In genomic region chr1:50348449-50349241, GRCh38 we compare ENCODE assay signal across 8 cellular contexts.
DNase-seq lines count a peak whose midpoint lies in the region; ATAC-seq, FAIRE-seq and TF ChIP-seq lines count a peak whose summit lies in the region.

No MANE protein-coding gene starts in this region.

- no peaks in the 10 kb centered on the region for H3K79me2 ChIP-seq in HCT116 (ENCODE audit: insufficient read depth, low read length)

- no peaks in the 10 kb centered on the region for H3K9me2 ChIP-seq in HCT116 (ENCODE audit: insufficient read depth)

- no peak for FAIRE-seq in urothelium cell line (lab: Jason Lieb, UNC)

- no TSS peak for BruUV-seq in HCT116 (replicated peaks; lab: Mats Ljungman, UMichigan)

- H4K20me1 ChIP-seq in HCT116 (ENCODE audit: insufficient read depth): no peaks in the 10 kb centered on the region

- TF ChIP-seq POLR2A in HCT116 (IDR thresholded peaks at IDR 0.05; ENCODE audit: borderline replicate concordance, extremely low read depth, insufficient read depth, insufficient read length): no peak

- H3K27me3 ChIP-seq in HCT116 (ENCODE audit: insufficient read depth, low read length): peaks cover 3% of the 10 kb centered on the region; the same call in 1 of the 2 replicates

- H3K4me2 ChIP-seq in HCT116 (ENCODE audit: low read length): no peak overlapping the region

- POLR2A ChIA-PET in HCT116 (lab: Charles Lee): no interaction called here

- RAD21 ChIA-PET in HCT116 (lab: Charles Lee; ENCODE audit: low non-redundant PET in 1 of 2, low total read pairs in 2 of 2, uncharacterized antibody in 2 of 2, unreplicated experiment in 2 of 2): interaction anchor here in 1 of 2 experiments (1.0 kb wide), 1 partner anchor 1671 kb away, joined by 4 read pairs; no protein-coding TSS in a partner anchor

- H3K27ac ChIP-seq in HCT116 (ENCODE audit: low read depth, low read length) (no peak overlapping the region), VCaP (no peak overlapping the region)

- TF ChIP-seq CTCF in HCT116 (IDR thresholded peaks at IDR 0.05 in 2 of 3, conservative IDR thresholded peaks at IDR 0.05 in 1 of 3; ENCODE audit: borderline replicate concordance in 1 of 3, insufficient read depth in 1 of 3, low read depth in 2 of 3, low read length in 2 of 3) (peak; percentile 69 to 87 (median 79)), VCaP (conservative IDR thresholded peaks at IDR 0.05) (peak; percentile 82), epithelial cell of esophagus (IDR thresholded peaks at IDR 0.05; ENCODE audit: insufficient read depth, low read depth, low read length, missing control alignments) (peak; percentile 84)

- peak; percentile 21 for DNase-seq in activated CD4-positive, CD25-positive, alpha-beta regulatory T cell treated with anti-CD3 and anti-CD28 coated beads, Interleukin-2, amount 50 U/mL, for 16 hours (ENCODE audit: low read depth, low spot score)
- DNase-seq in activated CD4-positive, CD25-positive, alpha-beta regulatory T cell (lab: John Stamatoyannopoulos, UW): no peak
- DNase-seq in HCT116 (ENCODE audit: low read depth, low spot score) (peak; percentile 48), NCI-H2081 (lab: John Stamatoyannopoulos, UW) (peak; percentile 87 to 94), epithelial cell of esophagus (ENCODE audit: low read depth) (peak; percentile 80), myocyte (ENCODE audit: low read depth) (peak; percentile 81), urothelium cell line (ENCODE audit: low spot score) (peak; percentile 81)

- ATAC-seq in HCT116: peak; percentile 92

- no peaks in the 10 kb centered on the region for H3K9me3 ChIP-seq in HCT116 (ENCODE audit: control insufficient read depth in 1 of 2, insufficient read depth in 1 of 2, low read depth in 1 of 2, low read length in 2 of 2)

- peak; percentile 87 for TF ChIP-seq RAD21 in HCT116 (IDR thresholded peaks at IDR 0.05; ENCODE audit: low read depth)

- H3K4me3 ChIP-seq in HCT116 (replicated peaks in 1 of 2; ENCODE audit: low read depth in 1 of 2, low read length in 2 of 2) (no peak overlapping the region), epithelial cell of esophagus (ENCODE audit: low read length) (no peak overlapping the region)

- no peak overlapping the region for H2AFZ ChIP-seq in HCT116 (ENCODE audit: low read depth, low read length, poor library complexity, severe bottlenecking)

- H3K36me3 ChIP-seq in HCT116 (ENCODE audit: control insufficient read depth in 1 of 2, insufficient read depth in 2 of 2, low read length in 2 of 2): no peaks in the 10 kb centered on the region

- H3K4me1 ChIP-seq in HCT116 (ENCODE audit: control insufficient read depth in 1 of 2, insufficient read depth in 2 of 2, low read length in 2 of 2): no peaks in the 10 kb centered on the region

- intact Hi-C loops in HCT116 (cut with micrococcal nuclease): loop anchor here (1.0 kb wide), 3 partner anchors 1432 to 1776 kb away; no protein-coding TSS in a partner anchor

- H3K9ac ChIP-seq in HCT116 (ENCODE audit: low read length): no peak overlapping the region

- CTCF ChIA-PET in HCT116 (lab: Charles Lee): interaction anchor here (0.6 to 2.5 kb wide), 4 partner anchors 12 to 1671 kb away, joined by 3 to 10 read pairs (median 4); no protein-coding TSS in a partner anchor

TF ChIP-seq in HCT116, 20 proteins besides CTCF, POLR2A, EP300 and RAD21:
- TF ChIP-seq CBX3 (IDR thresholded peaks at IDR 0.05; ENCODE audit: low read depth): no peak
- no peak for TF ChIP-seq SRF (IDR thresholded peaks at IDR 0.05; ENCODE audit: low read depth)
- TF ChIP-seq ATF3 (IDR thresholded peaks at IDR 0.05): no peak
- TF ChIP-seq, protein P1, sequence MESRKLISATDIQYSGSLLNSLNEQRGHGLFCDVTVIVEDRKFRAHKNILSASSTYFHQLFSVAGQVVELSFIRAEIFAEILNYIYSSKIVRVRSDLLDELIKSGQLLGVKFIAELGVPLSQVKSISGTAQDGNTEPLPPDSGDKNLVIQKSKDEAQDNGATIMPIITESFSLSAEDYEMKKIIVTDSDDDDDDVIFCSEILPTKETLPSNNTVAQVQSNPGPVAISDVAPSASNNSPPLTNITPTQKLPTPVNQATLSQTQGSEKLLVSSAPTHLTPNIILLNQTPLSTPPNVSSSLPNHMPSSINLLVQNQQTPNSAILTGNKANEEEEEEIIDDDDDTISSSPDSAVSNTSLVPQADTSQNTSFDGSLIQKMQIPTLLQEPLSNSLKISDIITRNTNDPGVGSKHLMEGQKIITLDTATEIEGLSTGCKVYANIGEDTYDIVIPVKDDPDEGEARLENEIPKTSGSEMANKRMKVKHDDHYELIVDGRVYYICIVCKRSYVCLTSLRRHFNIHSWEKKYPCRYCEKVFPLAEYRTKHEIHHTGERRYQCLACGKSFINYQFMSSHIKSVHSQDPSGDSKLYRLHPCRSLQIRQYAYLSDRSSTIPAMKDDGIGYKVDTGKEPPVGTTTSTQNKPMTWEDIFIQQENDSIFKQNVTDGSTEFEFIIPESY (IDR thresholded peaks at IDR 0.05; ENCODE audit: extremely low read depth, insufficient replicate concordance, low read length): no peak
- TF ChIP-seq JUND (IDR thresholded peaks at IDR 0.05): no peak
- TF ChIP-seq ZFX (IDR thresholded peaks at IDR 0.05): no peak
- no peak for TF ChIP-seq EZH2phosphoT487 (IDR thresholded peaks at IDR 0.05; ENCODE audit: borderline replicate concordance)
- TF ChIP-seq TCF7L2 (IDR thresholded peaks at IDR 0.05; ENCODE audit: borderline replicate concordance, extremely low read depth, insufficient read depth, insufficient read length): no peak
- TF ChIP-seq FOSL1 (IDR thresholded peaks at IDR 0.05; ENCODE audit: low read depth): no peak
- no peak for TF ChIP-seq SP1 (IDR thresholded peaks at IDR 0.05; ENCODE audit: low read depth)
- no peak for TF ChIP-seq CEBPB (IDR thresholded peaks at IDR 0.05; ENCODE audit: low read depth)
- no peak for TF ChIP-seq YY1 (IDR thresholded peaks at IDR 0.05; ENCODE audit: extremely low read depth, insufficient replicate concordance, low read depth, low read length)
- TF ChIP-seq SIN3A (IDR thresholded peaks at IDR 0.05; ENCODE audit: low read depth): no peak
- TF ChIP-seq ZNF274 (IDR thresholded peaks at IDR 0.05; ENCODE audit: low read depth, low read length): no peak
- TF ChIP-seq, protein P2, sequence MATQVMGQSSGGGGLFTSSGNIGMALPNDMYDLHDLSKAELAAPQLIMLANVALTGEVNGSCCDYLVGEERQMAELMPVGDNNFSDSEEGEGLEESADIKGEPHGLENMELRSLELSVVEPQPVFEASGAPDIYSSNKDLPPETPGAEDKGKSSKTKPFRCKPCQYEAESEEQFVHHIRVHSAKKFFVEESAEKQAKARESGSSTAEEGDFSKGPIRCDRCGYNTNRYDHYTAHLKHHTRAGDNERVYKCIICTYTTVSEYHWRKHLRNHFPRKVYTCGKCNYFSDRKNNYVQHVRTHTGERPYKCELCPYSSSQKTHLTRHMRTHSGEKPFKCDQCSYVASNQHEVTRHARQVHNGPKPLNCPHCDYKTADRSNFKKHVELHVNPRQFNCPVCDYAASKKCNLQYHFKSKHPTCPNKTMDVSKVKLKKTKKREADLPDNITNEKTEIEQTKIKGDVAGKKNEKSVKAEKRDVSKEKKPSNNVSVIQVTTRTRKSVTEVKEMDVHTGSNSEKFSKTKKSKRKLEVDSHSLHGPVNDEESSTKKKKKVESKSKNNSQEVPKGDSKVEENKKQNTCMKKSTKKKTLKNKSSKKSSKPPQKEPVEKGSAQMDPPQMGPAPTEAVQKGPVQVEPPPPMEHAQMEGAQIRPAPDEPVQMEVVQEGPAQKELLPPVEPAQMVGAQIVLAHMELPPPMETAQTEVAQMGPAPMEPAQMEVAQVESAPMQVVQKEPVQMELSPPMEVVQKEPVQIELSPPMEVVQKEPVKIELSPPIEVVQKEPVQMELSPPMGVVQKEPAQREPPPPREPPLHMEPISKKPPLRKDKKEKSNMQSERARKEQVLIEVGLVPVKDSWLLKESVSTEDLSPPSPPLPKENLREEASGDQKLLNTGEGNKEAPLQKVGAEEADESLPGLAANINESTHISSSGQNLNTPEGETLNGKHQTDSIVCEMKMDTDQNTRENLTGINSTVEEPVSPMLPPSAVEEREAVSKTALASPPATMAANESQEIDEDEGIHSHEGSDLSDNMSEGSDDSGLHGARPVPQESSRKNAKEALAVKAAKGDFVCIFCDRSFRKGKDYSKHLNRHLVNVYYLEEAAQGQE (IDR thresholded peaks at IDR 0.05; ENCODE audit: low read depth): no peak
- no peak for TF ChIP-seq ELF1 (IDR thresholded peaks at IDR 0.05; ENCODE audit: borderline replicate concordance, low read depth)
TF ChIP-seq in HCT116: peak in this region for 0.

Comparison
In these comparisons a context has a peak if more than half of its experiments do, and no peak if none do; other contexts are left out.
1. DNase-seq: peak in activated CD4-positive, CD25-positive, alpha-beta regulatory T cell treated with anti-CD3 and anti-CD28 coated beads, Interleukin-2, amount 50 U/mL, for 16 hours (single experiment), HCT116 (single experiment), NCI-H2081 (2 of 2), epithelial cell of esophagus (single experiment), myocyte (single experiment) and urothelium cell line (single experiment); none in activated CD4-positive, CD25-positive, alpha-beta regulatory T cell (0 of 4).
2. Peak in every context shown above with its lines, with median percentiles within 50 percentile points of each other: CTCF ChIP-seq.